In the genomic region with DNA sequence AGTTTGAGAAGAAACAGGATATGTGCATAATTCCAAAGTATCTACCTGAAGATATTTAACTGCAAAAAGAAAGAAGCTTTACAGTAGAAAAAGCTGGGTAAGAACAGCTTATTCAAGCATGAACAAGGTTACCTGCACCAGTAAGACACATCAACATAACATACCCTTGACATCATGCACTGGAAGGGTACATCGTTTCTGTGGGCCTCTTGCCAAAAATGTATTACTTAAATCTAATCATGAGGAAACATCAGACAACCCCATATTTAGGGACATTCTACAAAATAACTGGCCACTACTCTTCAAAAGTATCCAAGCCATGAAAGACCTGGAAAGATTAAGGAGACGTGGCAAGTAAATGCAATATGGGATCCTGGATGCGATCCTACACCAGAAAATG, we compare ENCODE assay signal across 27 cellular contexts.
"Had no signal": no experiment of that assay in that cellular context is flagged by ENCODE, and none has a peak within 500 bp of the region (broad histone marks: within the 10 kb centered on the region; RNA-seq: fewer than 3 reads in every experiment).

No MANE protein-coding gene starts in this region.

- H3K27ac ChIP-seq: cardiac muscle cell had no signal

- H3K4me3 Mint-ChIP-seq: activated CD4-positive, alpha-beta memory T cell treated with anti-CD3 and anti-CD28 coated beads for 36 hours; activated naive CD4-positive, alpha-beta T cell treated with anti-CD3 and anti-CD28 coated beads, Interleukin-2, amount 10 ng/mL, durations not matched to agents 7 days and 5 days; activated T-cell treated with anti-CD3 and anti-CD28 coated beads, Interleukin-2, amount 50 U/mL, for 72 hours; brain; WTC11 had no signal

- DNase-seq: activated CD4-positive, alpha-beta memory T cell treated with anti-CD3 and anti-CD28 coated beads for 36 hours; activated CD4-positive, alpha-beta T cell treated with anti-CD3 and anti-CD28 coated beads for 48 hours; activated CD4-positive, CD25-positive, alpha-beta regulatory T cell treated with anti-CD3 and anti-CD28 coated beads, Interleukin-2, amount 50 U/mL, for 72 hours; activated CD8-positive, alpha-beta memory T cell treated with anti-CD3 and anti-CD28 coated beads, Interleukin-2, amount 50 U/mL, for 4 hours; activated gamma-delta T cell treated with Interleukin-2 at 50 U/mL for 16 hours; activated naive CD4-positive, alpha-beta T cell treated with anti-CD3 and anti-CD28 coated beads, Interleukin-2, amount 10 ng/mL, durations not matched to agents 7 days and 5 days; activated T-cell treated with anti-CD3 and anti-CD28 coated beads, Interleukin-2, amount 50 U/mL, for 72 hours; amygdala; MG63; MV-4-11; NCI-H1092 treated with DMSO at 0.1 percent for 48 hours; NCI-H1417 treated with DMSO at 0.1 percent for 48 hours; NCI-H1694; NCI-H2029; NCI-H2107; NCI-H2171 treated with DMSO at 0.1 percent for 48 hours; NCI-H226; NCI-H526; NCI-H774; RPMI8226; SK-N-SH had no signal

- H3K27ac Mint-ChIP-seq: activated T-helper 2 cell treated with anti-CD3 and anti-CD28 coated beads, Interferon-gamma antibody, Interleukin-2, Interleukin-4, amounts not matched to agents 10 μg/mL and 5 μg/mL and 100 μg/mL, durations not matched to agents 14 hours and 24 hours and 36 hours; brain had no signal

- H3K4me2 ChIP-seq: SK-N-SH had no signal

- H3K9me3 ChIP-seq: MG63, SK-N-SH had no signal

- H3K4me1 Mint-ChIP-seq: WTC11 had no signal

- H3K9me3 Mint-ChIP-seq: activated CD4-positive, alpha-beta memory T cell treated with anti-CD3 and anti-CD28 coated beads for 36 hours; activated naive CD4-positive, alpha-beta T cell treated with anti-CD3 and anti-CD28 coated beads, Interleukin-2, amount 10 ng/mL, durations not matched to agents 7 days and 5 days; activated T-cell treated with anti-CD3 and anti-CD28 coated beads, Interleukin-2, amount 50 U/mL, for 72 hours; activated T-helper 2 cell treated with anti-CD3 and anti-CD28 coated beads, Interferon-gamma antibody, Interleukin-2, Interleukin-4, amounts not matched to agents 10 μg/mL and 5 μg/mL and 100 μg/mL, durations not matched to agents 14 hours and 24 hours and 36 hours; brain; WTC11 had no signal

- FAIRE-seq: astrocyte had no signal

- H3K9me2 ChIP-seq: SK-N-SH had no signal

- H3K9ac ChIP-seq: SK-N-SH had no signal

- H3K36me3 Mint-ChIP-seq: brain, WTC11 had no signal

- ATAC-seq: activated T-cell treated with anti-CD3 and anti-CD28 coated beads, Interleukin-2, amount 50 U/mL, for 72 hours; Right ventricle myocardium inferior; WTC11 had no signal

- H3K27me3 Mint-ChIP-seq: activated CD4-positive, alpha-beta memory T cell treated with anti-CD3 and anti-CD28 coated beads for 36 hours; activated naive CD4-positive, alpha-beta T cell treated with anti-CD3 and anti-CD28 coated beads, Interleukin-2, amount 10 ng/mL, durations not matched to agents 7 days and 5 days; brain had no signal

- H3K27me3 ChIP-seq: cardiac muscle cell, MG63 had no signal

- H3K4me3 ChIP-seq: cardiac muscle cell, MG63 had no signal

- H3K36me3 ChIP-seq: cardiac muscle cell, MG63 had no signal
